ENCODE assay signal across 7 cellular contexts in genomic region chr2:223959688-223960087, GRCh38. TPM values are rescaled to one million over a fixed set of nuclear protein-coding genes. Genes with fewer than 3 reads are reported as not detected.
DNase-seq lines count a peak whose midpoint lies in the region; ATAC-seq and TF ChIP-seq lines count a peak whose summit lies in the region.

No MANE protein-coding gene starts in this region.

- H3K4me3 ChIP-seq in DOHH2 (ENCODE audit: low read length) (peak overlapping the region; percentile 86), OCI-LY7 (ENCODE audit: low read depth, low read length, poor library complexity, severe bottlenecking) (peak overlapping the region; percentile 91), endocrine pancreas (ENCODE audit: control insufficient read depth, insufficient read depth, low read length) (peak overlapping the region; percentile 99), osteoblast (ENCODE audit: insufficient read depth, low read length) (peak overlapping the region; percentile 15), ovary (no peak overlapping the region)

- H3K4me1 ChIP-seq in DOHH2 (ENCODE audit: control insufficient read depth, low read length) (peaks cover 51% of the 10 kb centered on the region), OCI-LY7 (ENCODE audit: insufficient read depth, low read length, poor library complexity, severe bottlenecking) (peaks cover 70% of the 10 kb centered on the region), endocrine pancreas (ENCODE audit: control insufficient read depth, insufficient read depth, low read length) (peaks cover 39% of the 10 kb centered on the region), osteoblast (ENCODE audit: insufficient read depth, low read length) (peaks cover 43% of the 10 kb centered on the region), ovary (ENCODE audit: insufficient read depth) (peaks cover 15% of the 10 kb centered on the region)

- POLR2A ChIA-PET in OCI-LY7 (lab: Charles Lee): interaction anchor here (0.8 to 2.3 kb wide), 3 partner anchors 24 to 84 kb away, joined by 4 to 5 read pairs (median 5); no protein-coding TSS in a partner anchor

- H3K9me3 ChIP-seq in DOHH2 (ENCODE audit: control insufficient read depth, insufficient read depth, low read length): no peaks in the 10 kb centered on the region
- no peaks in the 10 kb centered on the region for H3K9me3 ChIP-seq in OCI-LY7 (ENCODE audit: low read length)
- no peaks in the 10 kb centered on the region for H3K9me3 ChIP-seq in endocrine pancreas (ENCODE audit: control insufficient read depth, low read length)
- no peaks in the 10 kb centered on the region for H3K9me3 ChIP-seq in osteoblast (ENCODE audit: low read depth, low read length)
- no peaks in the 10 kb centered on the region for H3K9me3 ChIP-seq in ovary

- TF ChIP-seq EP300 in ovary (IDR thresholded peaks at IDR 0.05): no peak

- H3K4me2 ChIP-seq in DOHH2 (ENCODE audit: low read length): peak overlapping the region; percentile 85
- peak overlapping the region; percentile 86 for H3K4me2 ChIP-seq in OCI-LY7 (ENCODE audit: low read length)
- H3K4me2 ChIP-seq in osteoblast (ENCODE audit: insufficient read depth, low read length): peak overlapping the region; percentile 88

- intact Hi-C loops in OCI-LY7 (cut with micrococcal nuclease; ENCODE audit: unreplicated experiment) (loop anchor here (5.0 to 10.0 kb wide), 4 partner anchors 67 to 995 kb away; partner anchors contain the start of gene CUL3), ovary (cut with DNase I) (loop anchor here in 1 of 4 donors (10.0 kb wide), 1 partner anchor 1305 kb away; the partner anchor contains the start of gene FARSB)

- no peaks in the 10 kb centered on the region for H3K27me3 ChIP-seq in DOHH2 (ENCODE audit: control insufficient read depth, low read length)
- H3K27me3 ChIP-seq in endocrine pancreas (ENCODE audit: control insufficient read depth, insufficient read depth, low read length): no peaks in the 10 kb centered on the region
- no peaks in the 10 kb centered on the region for H3K27me3 ChIP-seq in osteoblast (ENCODE audit: insufficient read depth, low read length)
- H3K27me3 ChIP-seq in ovary: no peaks in the 10 kb centered on the region

- H2AFZ ChIP-seq in OCI-LY7 (ENCODE audit: low read length): no peak overlapping the region
- H2AFZ ChIP-seq in osteoblast (ENCODE audit: low read length): peak overlapping the region; percentile 53

- H3F3A ChIP-seq in DOHH2 (ENCODE audit: control insufficient read depth, insufficient read depth): no peaks in the 10 kb centered on the region

- no TSS peak for BruUV-seq in OCI-LY7 (replicated peaks; lab: Mats Ljungman, UMichigan)

- no peak for TF ChIP-seq POLR2A in ovary (IDR thresholded peaks at IDR 0.05)

- CTCF ChIA-PET in OCI-LY7 (lab: Charles Lee; ENCODE audit: unreplicated experiment): interaction anchor here (0.8 kb wide), 1 partner anchor 33 kb away, joined by 3 read pairs; no protein-coding TSS in a partner anchor

- no peak overlapping the region for H3K27ac ChIP-seq in DOHH2 (ENCODE audit: low read depth, low read length)
- H3K27ac ChIP-seq in OCI-LY7 (ENCODE audit: low read depth, low read length, poor library complexity, severe bottlenecking): no peak overlapping the region
- no peak overlapping the region for H3K27ac ChIP-seq in osteoblast (ENCODE audit: low read depth, low read length)
- no peak overlapping the region for H3K27ac ChIP-seq in ovary

- H3K9ac ChIP-seq in endocrine pancreas (ENCODE audit: control insufficient read depth, insufficient read depth, low read length): no peak overlapping the region

- H3K9me2 ChIP-seq in DOHH2 (replicated peaks; ENCODE audit: control insufficient read depth, low read length): no peaks in the 10 kb centered on the region
- H3K9me2 ChIP-seq in OCI-LY7 (ENCODE audit: insufficient read depth, low read length): no peaks in the 10 kb centered on the region

- H4K20me1 ChIP-seq in DOHH2 (ENCODE audit: control insufficient read depth, insufficient read depth, low read depth, low read length): peaks cover 20% of the 10 kb centered on the region; the same call in 1 of the 2 replicates
- peaks cover 41% of the 10 kb centered on the region for H4K20me1 ChIP-seq in OCI-LY7 (ENCODE audit: insufficient read depth, low read length)
- H4K20me1 ChIP-seq in osteoblast (ENCODE audit: insufficient read depth, low read length): peaks cover 34% of the 10 kb centered on the region

- peak; percentile 35 for DNase-seq in OCI-LY7 (ENCODE audit: low spot score)
- DNase-seq in osteoblast (ENCODE audit: insufficient read length, low spot score, missing footprints): peak; percentile 82
- DNase-seq in GF-D8 (lab: John Stamatoyannopoulos, UW): no peak
- no peak for DNase-seq in ovary

- ATAC-seq in GM19455 (IDR thresholded peaks at IDR 0.05; ENCODE audit: unreplicated experiment): no peak

- no peak for TF ChIP-seq CTCF in DOHH2 (IDR thresholded peaks at IDR 0.05; ENCODE audit: low read depth, low read length, poor library complexity, severe bottlenecking)
- no peak for TF ChIP-seq CTCF in OCI-LY7 (conservative IDR thresholded peaks at IDR 0.05; ENCODE audit: low read length)
- no peak for TF ChIP-seq CTCF in osteoblast (IDR thresholded peaks at IDR 0.05; ENCODE audit: extremely low read depth, low read depth, low read length)
- no peak for TF ChIP-seq CTCF in ovary (IDR thresholded peaks at IDR 0.05)

- 32 to 45% (median 37%) methylated on average over 5 of the region's 5 CpGs for WGBS in ovary, 3 donors

- H3K79me2 ChIP-seq in DOHH2 (ENCODE audit: control insufficient read depth, low read length) (peaks cover 72% of the 10 kb centered on the region), OCI-LY7 (ENCODE audit: insufficient read depth, low read depth, low read length) (peaks cover 74% of the 10 kb centered on the region), osteoblast (ENCODE audit: insufficient read depth, low read length) (peaks cover 68% of the 10 kb centered on the region)

- peaks cover 55% of the 10 kb centered on the region for H3K36me3 ChIP-seq in DOHH2 (ENCODE audit: control insufficient read depth, low read length)
- peaks cover 53% of the 10 kb centered on the region for H3K36me3 ChIP-seq in OCI-LY7 (ENCODE audit: insufficient read depth, low read length)
- H3K36me3 ChIP-seq in endocrine pancreas (ENCODE audit: control insufficient read depth, insufficient read depth, low read length): no peaks in the 10 kb centered on the region
- H3K36me3 ChIP-seq in osteoblast (ENCODE audit: insufficient read depth, low read length): peaks cover 23% of the 10 kb centered on the region
- H3K36me3 ChIP-seq in ovary: no peaks in the 10 kb centered on the region

RNA-seq across cellular contexts. Expression of gene MRPL44, which starts 2.4 kb away (rescaled TPM):
- 25.4 and 36.2 TPM in 2 replicates for total RNA-seq in OCI-LY7 (2014; rRNA removed; shearing (Covaris generic))
- total RNA-seq in OCI-LY7 (2022) (36.5 and 38.6 TPM in 2 replicates), osteoblast (26.2 and 29.3 TPM in 2 replicates), ovary (10 to 100 TPM; 12.6 to 20.4 (median 15.9) TPM)
- 10 to 100 TPM; 18.3 to 28.3 TPM for polyA plus RNA-seq in ovary

RNA-seq across cellular contexts. Expression of gene WDFY1, which starts 14.6 kb away (rescaled TPM):
- total RNA-seq in OCI-LY7 (2014; rRNA removed; shearing (Covaris generic)): 45.3 and 46.6 TPM in 2 replicates
- total RNA-seq in OCI-LY7 (2022) (33.3 and 38.6 TPM in 2 replicates), osteoblast (74.6 and 83.4 TPM in 2 replicates), ovary (10 to 100 TPM; 33.4 to 50.1 (median 40.8) TPM)
- polyA plus RNA-seq in ovary: 10 to 100 TPM; 21.2 to 35.7 TPM

Comparison
In these comparisons a context has a peak if more than half of its experiments do, and no peak if none do; other contexts are left out.
1. DNase-seq: peak in OCI-LY7 (single experiment) and osteoblast (single experiment); none in GF-D8 (single experiment) and ovary (0 of 5).
2. Peak in every context shown above with its lines, with median percentiles within 50 percentile points of each other: H3K4me2 ChIP-seq.